ENCODE assay signal across 19 cellular contexts in genomic region chr6:106724337-106724736, GRCh38.
A peak's percentile ranks its signal among the peaks of the same experiment; 100 is the strongest.
DNase-seq lines count a peak whose midpoint lies in the region; ATAC-seq and TF ChIP-seq lines count a peak whose summit lies in the region.
"Had no signal": no experiment of that assay in that cellular context is flagged by ENCODE, and none has a peak within 500 bp of the region (broad histone marks: within the 10 kb centered on the region; RNA-seq: fewer than 3 reads in every experiment).

No MANE protein-coding gene starts in this region.

- peaks cover 6% of the 10 kb centered on the region for H3K4me1 Mint-ChIP-seq in nephron progenitor cell

- H3K9me3 ChIP-seq in liver (ENCODE audit: control insufficient read depth in 4 of 4, low read length in 3 of 4) = no peaks in the 10 kb centered on the region
- H3K9me3 ChIP-seq in effector memory CD4-positive, alpha-beta T cell (ENCODE audit: control insufficient read depth, low read length) = no peaks in the 10 kb centered on the region
- H3K9me3 ChIP-seq: SK-N-SH had no signal

- no peak overlapping the region for H3K4me3 Mint-ChIP-seq in nephron progenitor cell
- H3K4me3 Mint-ChIP-seq: CD8-positive, alpha-beta T cell had no signal

- no peaks in the 10 kb centered on the region for H3K27me3 Mint-ChIP-seq in nephron progenitor cell (ENCODE audit: low read depth, poor library complexity)

- no peak for TF ChIP-seq RAD21 in liver (IDR thresholded peaks at IDR 0.05)

- no peaks in the 10 kb centered on the region for H3K36me3 ChIP-seq in liver (ENCODE audit: control insufficient read depth in 4 of 4, insufficient read depth in 3 of 4, low read depth in 1 of 4, low read length in 3 of 4)
- H3K36me3 ChIP-seq in effector memory CD4-positive, alpha-beta T cell (ENCODE audit: control insufficient read depth, insufficient read depth, low read length) = no peaks in the 10 kb centered on the region
- H3K36me3 ChIP-seq: BLaER1 treated with 17β-estradiol and CSF1 and Interleukin-3, amounts not matched to agents 10 nM and 100 nM had no signal

- H3K4me3 ChIP-seq in liver (ENCODE audit: low read depth in 1 of 3, low read length in 3 of 3) = no peak overlapping the region
- H3K4me3 ChIP-seq in effector memory CD4-positive, alpha-beta T cell (ENCODE audit: insufficient read depth, low read depth, low read length, poor library complexity, severe bottlenecking) = no peak overlapping the region
- H3K4me3 ChIP-seq: BLaER1 treated with 17β-estradiol and CSF1 and Interleukin-3, amounts not matched to agents 10 nM and 100 nM had no signal

- H3K27ac Mint-ChIP-seq in nephron progenitor cell = no peak overlapping the region
- H3K27ac Mint-ChIP-seq: CD8-positive, alpha-beta T cell had no signal

- H3K27me3 ChIP-seq in liver (ENCODE audit: control insufficient read depth in 4 of 4, insufficient read depth in 4 of 4, low read length in 3 of 4) = no peaks in the 10 kb centered on the region
- no peaks in the 10 kb centered on the region for H3K27me3 ChIP-seq in effector memory CD4-positive, alpha-beta T cell (replicated peaks; ENCODE audit: control insufficient read depth, insufficient read depth, low read length, poor library complexity, severe bottlenecking)
- H3K27me3 ChIP-seq: BLaER1 treated with 17β-estradiol and CSF1 and Interleukin-3, amounts not matched to agents 10 nM and 100 nM had no signal

- peak overlapping the region; percentile 61 to 63 for H3K27ac ChIP-seq in liver (ENCODE audit: low read depth in 1 of 2, low read length in 2 of 2)
- no peak overlapping the region for H3K27ac ChIP-seq in effector memory CD4-positive, alpha-beta T cell (ENCODE audit: insufficient read depth, low read length, poor library complexity, severe bottlenecking)
- H3K27ac ChIP-seq: BLaER1 treated with 17β-estradiol and CSF1 and Interleukin-3, amounts not matched to agents 10 nM and 100 nM had no signal

- no peak for TF ChIP-seq CTCF in liver (IDR thresholded peaks at IDR 0.05; ENCODE audit: low read depth, low read length, missing input control)
- no peak for TF ChIP-seq CTCF in nephron progenitor cell (IDR thresholded peaks at IDR 0.05)

- 89% methylated on average over 4 of the region's 4 CpGs for WGBS in liver

- no peaks in the 10 kb centered on the region for H3K36me3 Mint-ChIP-seq in nephron progenitor cell (ENCODE audit: low read depth)
- H3K36me3 Mint-ChIP-seq: CD8-positive, alpha-beta T cell had no signal

- H3K4me1 ChIP-seq in liver (ENCODE audit: control insufficient read depth in 4 of 4, insufficient read depth in 4 of 4, low read length in 3 of 4) = peaks cover 6 to 31% (median 20%) of the 10 kb centered on the region in 4 donors
- H3K4me1 ChIP-seq in effector memory CD4-positive, alpha-beta T cell (ENCODE audit: control insufficient read depth, insufficient read depth, low read length, poor library complexity, severe bottlenecking) = no peaks in the 10 kb centered on the region
- H3K4me1 ChIP-seq: BLaER1 treated with 17β-estradiol and CSF1 and Interleukin-3, amounts not matched to agents 10 nM and 100 nM had no signal

- no peak overlapping the region for H3K9ac ChIP-seq in liver (ENCODE audit: low read depth in 1 of 2, low read length in 2 of 2)
- H3K9ac ChIP-seq: BLaER1 treated with 17β-estradiol and CSF1 and Interleukin-3, amounts not matched to agents 10 nM and 100 nM; SK-N-SH had no signal

- ATAC-seq in esophagus mucosa (peak; percentile 67), HG03521 (IDR thresholded peaks at IDR 0.05; ENCODE audit: unreplicated experiment) (no peak)
- ATAC-seq: CD8-positive, alpha-beta T cell; Panc1 had no signal

- DNase-seq in NCI-H69 (lab: John Stamatoyannopoulos, UW) (peak; percentile 47), nephron progenitor cell (no peak)
- DNase-seq in effector memory CD4-positive, alpha-beta T cell = no peak
- no peak for DNase-seq in stimulated activated CD4-positive, alpha-beta T cell treated with anti-CD3 and anti-CD28 coated beads, Interleukin-12 subunit alpha, Interleukin-12 subunit beta, amount 100 ng/mL, for 4 hours
- DNase-seq: CD8-positive, alpha-beta T cell; Kasumi-1; NCI-H1417; NCI-H187; NCI-H2107; NCI-H2227 treated with DMSO at 0.1 percent for 48 hours; NCI-H510A; NCI-H748 treated with DMSO at 0.1 percent for 48 hours; SIG-M5; SK-N-SH had no signal

- no peaks in the 10 kb centered on the region for H3K9me3 Mint-ChIP-seq in nephron progenitor cell
- H3K9me3 Mint-ChIP-seq: CD8-positive, alpha-beta T cell had no signal

TF ChIP-seq in liver, 16 proteins besides CTCF, POLR2A, EP300 and RAD21:
- TF ChIP-seq FOXA1 (IDR thresholded peaks at IDR 0.05) (no peak), SP1 (IDR thresholded peaks at IDR 0.05) (no peak), FOXA2 (IDR thresholded peaks at IDR 0.05) (no peak), YY1 (IDR thresholded peaks at IDR 0.05) (no peak)
